In the genomic region with DNA sequence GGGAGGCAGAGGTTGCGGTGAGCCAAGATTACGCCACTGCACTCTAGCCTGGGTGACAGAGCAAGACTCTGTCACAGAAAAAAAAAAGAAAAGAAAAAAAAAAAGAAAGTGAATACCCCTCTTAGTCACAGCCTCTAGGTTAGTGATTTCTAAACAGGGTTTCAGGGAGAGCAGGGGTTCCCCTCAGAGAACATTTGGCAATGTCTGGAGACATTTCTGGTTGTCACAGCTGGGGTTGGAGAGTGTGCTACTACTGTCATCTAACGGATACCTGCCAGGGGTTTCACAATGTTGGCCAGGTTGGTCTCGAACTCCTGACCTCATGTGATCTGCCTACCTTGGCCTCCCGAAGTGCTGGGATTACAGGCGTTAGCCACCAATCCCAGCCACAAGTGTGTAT, we compare ENCODE assay signal across 8 cellular contexts.
DNase-seq lines count a peak whose midpoint lies in the region; ATAC-seq and TF ChIP-seq lines count a peak whose summit lies in the region.
"Not testable (repeated sequence)": the region's sequence is repeated elsewhere in the genome, so short reads cannot be mapped to it uniquely, and the experiment has no call there.

No MANE protein-coding gene starts in this region.

- in situ Hi-C loops in GM13977 (cut with MboI; ENCODE audit: low pct_unique_long_range_greater_than_20kb, low sequenced_read_pairs, unreplicated experiment) = not testable (repeated sequence)

- ATAC-seq in GM19025 (IDR thresholded peaks at IDR 0.05; ENCODE audit: low read depth, unreplicated experiment) (peak; percentile 79), GM21390 (IDR thresholded peaks at IDR 0.05; ENCODE audit: unreplicated experiment) (peak; percentile 54), HG02678 (IDR thresholded peaks at IDR 0.05; ENCODE audit: unreplicated experiment) (peak; percentile 74), HG03103 (IDR thresholded peaks at IDR 0.05; ENCODE audit: low read depth, unreplicated experiment) (peak; percentile 46), HG03565 (IDR thresholded peaks at IDR 0.05; ENCODE audit: unreplicated experiment) (peak; percentile 85)

- DNase-seq in GM13977 (ENCODE audit: low spot score) = peak; percentile 59
- DNase-seq in activated CD4-positive, alpha-beta T cell treated with anti-CD3 and anti-CD28 coated beads for 48 hours = peak; percentile 29
- DNase-seq in stimulated activated CD4-positive, alpha-beta T cell treated with anti-CD3 and anti-CD28 coated beads, Interleukin-15, amount 100 ng/mL, for 24 hours = peak; percentile 23

- not testable (repeated sequence) for TF ChIP-seq CTCF in GM13977 (IDR thresholded peaks at IDR 0.05; ENCODE audit: extremely low read depth, insufficient read depth, missing control alignments)

Comparison
In these comparisons a context has a peak if more than half of its experiments do, and no peak if none do; other contexts are left out.
1. Peak in every context shown above with its lines: DNase-seq and ATAC-seq.